In genomic region chr3:11001658-11002021, GRCh38 we compare ENCODE assay signal across 24 cellular contexts. TPM values are rescaled to one million over a fixed set of nuclear protein-coding genes. Genes with fewer than 3 reads are reported as not detected.
"Had no signal": no experiment of that assay in that cellular context is flagged by ENCODE, and none has a peak within 500 bp of the region (broad histone marks: within the 10 kb centered on the region; RNA-seq: fewer than 3 reads in every experiment).

No MANE protein-coding gene starts in this region.

- H3K4me3 ChIP-seq: coronary artery, heart left ventricle, left lung, lower lobe of right lung, prostate gland, skin epidermis, stomach, thyroid gland had no signal

- H3K27me3 ChIP-seq: thyroid gland had no signal

- H3K4me1 ChIP-seq: left lung, lower lobe of right lung, prostate gland, stomach had no signal

- H3K9me3 ChIP-seq: heart left ventricle, left lung, lower lobe of right lung, prostate gland, stomach, thyroid gland had no signal

- DNase-seq: cerebellar nuclear complex; effector CD8-positive, alpha-beta T cell; heart left ventricle; islet precursor cell; left lung; lower lobe of right lung; natural killer cell; stimulated activated naive CD4-positive, alpha-beta T cell; stomach; thyroid gland had no signal

- H3K36me3 ChIP-seq: heart left ventricle, left lung, lower lobe of right lung, prostate gland, stomach, thyroid gland had no signal

- H3K27ac ChIP-seq: coronary artery, heart left ventricle, left lung, lower lobe of right lung, parathyroid adenoma, prostate gland, stomach, thyroid gland had no signal

- H3K9me3 Mint-ChIP-seq: memory B cell, mesothelial cell of epicardium, natural killer cell, type B pancreatic cell had no signal

- H2AFZ ChIP-seq: parathyroid adenoma had no signal

- H3K4me1 Mint-ChIP-seq: natural killer cell had no signal

- H3K36me3 Mint-ChIP-seq: memory B cell, mesothelial cell of epicardium, natural killer cell, type B pancreatic cell had no signal

- ATAC-seq: heart left ventricle, left lung, lower lobe of right lung, natural killer cell, sciatic nerve had no signal

- H3K9ac ChIP-seq: parathyroid adenoma had no signal

- H3K27ac Mint-ChIP-seq: memory B cell, mesothelial cell of epicardium, natural killer cell, type B pancreatic cell had no signal

- H3K4me3 Mint-ChIP-seq: memory B cell, mesothelial cell of epicardium, natural killer cell, type B pancreatic cell had no signal

- FAIRE-seq: frontal cortex had no signal

RNA-seq across cellular contexts. Expression of gene SLC6A1, which starts 9.1 kb away (rescaled TPM):
- total RNA-seq: dermis microvascular lymphatic vessel endothelial cell, fibroblast of lung, glomerular endothelial cell, mesothelial cell of epicardium, myocyte, natural killer cell, renal cortical epithelial cell had no signal
- polyA plus RNA-seq: fibroblast of lung had no signal
